20 cellular contexts compared by ENCODE assay signal in genomic region chr10:12444981-12445700, GRCh38.
DNase-seq lines count a peak whose midpoint lies in the region; ATAC-seq, FAIRE-seq and TF ChIP-seq lines count a peak whose summit lies in the region.
"Had no signal": no experiment of that assay in that cellular context is flagged by ENCODE, and none has a peak within 500 bp of the region (broad histone marks: within the 10 kb centered on the region; RNA-seq: fewer than 3 reads in every experiment).

No MANE protein-coding gene starts in this region.

- H3K4me3 ChIP-seq in sigmoid colon = no peak overlapping the region
- H3K4me3 ChIP-seq: dorsolateral prefrontal cortex, gastrocnemius medialis, stomach had no signal

- no peaks in the 10 kb centered on the region for H3K9me3 ChIP-seq in sigmoid colon
- H3K9me3 ChIP-seq: gastrocnemius medialis, SK-N-SH, stomach had no signal

- H3K9me3 Mint-ChIP-seq in activated B cell treated with CpG ODN at 0.5 μM for 24 hours = no peaks in the 10 kb centered on the region
- H3K9me3 Mint-ChIP-seq in stimulated activated naive B cell treated with anti-CD40 and anti-IgM and Interleukin-4, amounts not matched to agents 10 μg/mL and 1 μg/mL and 100 μg/mL, for 72 hours = peaks cover 3% of the 10 kb centered on the region in 2 donors
- H3K9me3 Mint-ChIP-seq in activated CD4-positive, alpha-beta memory T cell treated with anti-CD3 and anti-CD28 coated beads for 36 hours = peaks cover 5% of the 10 kb centered on the region
- H3K9me3 Mint-ChIP-seq in T-helper 2 cell treated with Interferon-gamma antibody and Interleukin-4, amounts not matched to agents 5 μg/mL and 100 μg/mL, for 36 hours = no peaks in the 10 kb centered on the region

- no peak overlapping the region for H3K4me3 Mint-ChIP-seq in activated B cell treated with CpG ODN at 0.5 μM for 24 hours
- H3K4me3 Mint-ChIP-seq in stimulated activated naive B cell treated with anti-CD40 and anti-IgM and Interleukin-4, amounts not matched to agents 10 μg/mL and 1 μg/mL and 100 μg/mL, for 72 hours = peak overlapping the region in 1 of 2 donors; percentile 35
- H3K4me3 Mint-ChIP-seq in activated CD4-positive, alpha-beta memory T cell treated with anti-CD3 and anti-CD28 coated beads for 36 hours = no peak overlapping the region
- no peak overlapping the region for H3K4me3 Mint-ChIP-seq in T-helper 2 cell treated with Interferon-gamma antibody and Interleukin-4, amounts not matched to agents 5 μg/mL and 100 μg/mL, for 36 hours
- H3K4me3 Mint-ChIP-seq: activated naive CD8-positive, alpha-beta T cell; activated T-cell treated with anti-CD3 and anti-CD28 coated beads, Interleukin-2, amount 50 U/mL, for 24 hours; brain had no signal

- intact Hi-C loops in activated B cell treated with CpG ODN at 0.5 μM for 24 hours (cut with micrococcal nuclease) (loop anchor here (5.0 kb wide), 2 partner anchors 37 to 93 kb away; no protein-coding TSS in a partner anchor), sigmoid colon (cut with DNase I) (loop anchor here (5.0 kb wide), 1 partner anchor 262 kb away; no protein-coding TSS in a partner anchor)
- intact Hi-C loops in activated CD4-positive, alpha-beta memory T cell treated with anti-CD3 and anti-CD28 coated beads for 36 hours (cut with micrococcal nuclease) = loop anchor here (5.0 kb wide), 1 partner anchor 282 kb away; no protein-coding TSS in a partner anchor

- H3K36me3 ChIP-seq in sigmoid colon = no peaks in the 10 kb centered on the region
- H3K36me3 ChIP-seq: gastrocnemius medialis, stomach had no signal

- peak overlapping the region; percentile 35 for H3K27ac Mint-ChIP-seq in activated B cell treated with CpG ODN at 0.5 μM for 24 hours
- peak overlapping the region; percentile 20 for H3K27ac Mint-ChIP-seq in stimulated activated naive B cell treated with anti-CD40 and anti-IgM and Interleukin-4, amounts not matched to agents 10 μg/mL and 1 μg/mL and 100 μg/mL, for 72 hours
- no peak overlapping the region for H3K27ac Mint-ChIP-seq in activated CD4-positive, alpha-beta memory T cell treated with anti-CD3 and anti-CD28 coated beads for 36 hours
- no peak overlapping the region for H3K27ac Mint-ChIP-seq in T-helper 2 cell treated with Interferon-gamma antibody and Interleukin-4, amounts not matched to agents 5 μg/mL and 100 μg/mL, for 36 hours
- H3K27ac Mint-ChIP-seq: activated naive CD8-positive, alpha-beta T cell; activated T-cell treated with anti-CD3 and anti-CD28 coated beads, Interleukin-2, amount 50 U/mL, for 24 hours had no signal

- TF ChIP-seq CTCF in activated B cell treated with CpG ODN at 0.5 μM for 24 hours (IDR thresholded peaks at IDR 0.05) (no peak), sigmoid colon (IDR thresholded peaks at IDR 0.05) (no peak)

- no peaks in the 10 kb centered on the region for H3K27me3 ChIP-seq in sigmoid colon
- H3K27me3 ChIP-seq: dorsolateral prefrontal cortex, gastrocnemius medialis, stomach had no signal

- peaks cover 0 to 41% (median 29%) of the 10 kb centered on the region in 4 donors for H3K4me1 ChIP-seq in sigmoid colon
- H3K4me1 ChIP-seq: gastrocnemius medialis had no signal

- H3K4me1 Mint-ChIP-seq in activated B cell treated with CpG ODN at 0.5 μM for 24 hours = peaks cover 55% of the 10 kb centered on the region
- peaks cover 37 to 58% of the 10 kb centered on the region in 2 donors for H3K4me1 Mint-ChIP-seq in stimulated activated naive B cell treated with anti-CD40 and anti-IgM and Interleukin-4, amounts not matched to agents 10 μg/mL and 1 μg/mL and 100 μg/mL, for 72 hours
- peaks cover 40% of the 10 kb centered on the region for H3K4me1 Mint-ChIP-seq in activated CD4-positive, alpha-beta memory T cell treated with anti-CD3 and anti-CD28 coated beads for 36 hours (ENCODE audit: low read depth)
- peaks cover 18% of the 10 kb centered on the region for H3K4me1 Mint-ChIP-seq in T-helper 2 cell treated with Interferon-gamma antibody and Interleukin-4, amounts not matched to agents 5 μg/mL and 100 μg/mL, for 36 hours (ENCODE audit: low read depth)

- peaks cover 2% of the 10 kb centered on the region for H3K36me3 Mint-ChIP-seq in activated B cell treated with CpG ODN at 0.5 μM for 24 hours (ENCODE audit: low read depth)
- H3K36me3 Mint-ChIP-seq in stimulated activated naive B cell treated with anti-CD40 and anti-IgM and Interleukin-4, amounts not matched to agents 10 μg/mL and 1 μg/mL and 100 μg/mL, for 72 hours = peaks cover 4 to 12% of the 10 kb centered on the region in 2 donors
- peaks cover 4% of the 10 kb centered on the region for H3K36me3 Mint-ChIP-seq in activated CD4-positive, alpha-beta memory T cell treated with anti-CD3 and anti-CD28 coated beads for 36 hours
- H3K36me3 Mint-ChIP-seq in T-helper 2 cell treated with Interferon-gamma antibody and Interleukin-4, amounts not matched to agents 5 μg/mL and 100 μg/mL, for 36 hours (ENCODE audit: low read depth) = no peaks in the 10 kb centered on the region

- H3K27ac ChIP-seq in sigmoid colon = peak overlapping the region in 2 of 4 donors; percentile 70 to 84

- no peak for DNase-seq in GM12892 (ENCODE audit: insufficient read length)
- no peak for DNase-seq in activated B cell treated with CpG ODN at 0.5 μM for 24 hours
- DNase-seq in iPS DF 19.7 (ENCODE audit: low read depth, low spot score) = peak; percentile 7
- DNase-seq in stimulated activated naive B cell treated with anti-CD40 and anti-IgM and Interleukin-4, amounts not matched to agents 10 μg/mL and 1 μg/mL and 100 μg/mL, for 72 hours = no peak
- no peak for DNase-seq in activated CD4-positive, alpha-beta memory T cell treated with anti-CD3 and anti-CD28 coated beads for 36 hours
- no peak for DNase-seq in T-helper 2 cell treated with Interferon-gamma antibody and Interleukin-4, amounts not matched to agents 5 μg/mL and 100 μg/mL, for 36 hours (ENCODE audit: low spot score)
- no peak for DNase-seq in sigmoid colon
- DNase-seq: activated CD4-positive, alpha-beta T cell treated with anti-CD3 and anti-CD28 coated beads, Interleukin-2, amount 50 U/mL, for 4 hours; activated T-cell treated with anti-CD3 and anti-CD28 coated beads, Interleukin-2, amount 50 U/mL, for 24 hours; dorsolateral prefrontal cortex; left ventricle myocardium superior; NCI-H1436; SK-N-SH; stomach had no signal

- CTCF ChIA-PET in activated B cell treated with CpG ODN at 0.5 μM for 24 hours (lab: Charles Lee) = no interaction called here
- CTCF ChIA-PET in activated CD4-positive, alpha-beta memory T cell treated with anti-CD3 and anti-CD28 coated beads for 36 hours (lab: Charles Lee) = no interaction called here

- no peaks in the 10 kb centered on the region for H3K27me3 Mint-ChIP-seq in activated B cell treated with CpG ODN at 0.5 μM for 24 hours
- no peaks in the 10 kb centered on the region for H3K27me3 Mint-ChIP-seq in stimulated activated naive B cell treated with anti-CD40 and anti-IgM and Interleukin-4, amounts not matched to agents 10 μg/mL and 1 μg/mL and 100 μg/mL, for 72 hours
- no peaks in the 10 kb centered on the region for H3K27me3 Mint-ChIP-seq in activated CD4-positive, alpha-beta memory T cell treated with anti-CD3 and anti-CD28 coated beads for 36 hours
- peaks cover 29% of the 10 kb centered on the region for H3K27me3 Mint-ChIP-seq in T-helper 2 cell treated with Interferon-gamma antibody and Interleukin-4, amounts not matched to agents 5 μg/mL and 100 μg/mL, for 36 hours (ENCODE audit: low read depth)
- H3K27me3 Mint-ChIP-seq: activated naive CD8-positive, alpha-beta T cell; activated T-cell treated with anti-CD3 and anti-CD28 coated beads, Interleukin-2, amount 50 U/mL, for 24 hours; brain had no signal

- ATAC-seq in activated B cell treated with CpG ODN at 0.5 μM for 24 hours (ENCODE audit: low read depth) (no peak), GM18867 (IDR thresholded peaks at IDR 0.05; ENCODE audit: unreplicated experiment) (no peak)
- ATAC-seq in stimulated activated naive B cell treated with anti-CD40 and anti-IgM and Interleukin-4, amounts not matched to agents 10 μg/mL and 1 μg/mL and 100 μg/mL, for 72 hours (replicated peaks) = peak; percentile 24 to 28
- ATAC-seq: Panc1 had no signal

- 19 to 65% methylated on average over 6 of the region's 6 CpGs for WGBS in sigmoid colon, 2 donors

- peak; percentile 86 for FAIRE-seq in GM12892 (lab: Jason Lieb, UNC)
- FAIRE-seq: D721Med had no signal

- POLR2A ChIA-PET in activated B cell treated with CpG ODN at 0.5 μM for 24 hours (lab: Charles Lee) = no interaction called here
- POLR2A ChIA-PET in activated CD4-positive, alpha-beta memory T cell treated with anti-CD3 and anti-CD28 coated beads for 36 hours (lab: Charles Lee) = no interaction called here

- no peak for TF ChIP-seq POLR2A in GM12892 (IDR thresholded peaks at IDR 0.05; ENCODE audit: low read depth, low read length)
- TF ChIP-seq POLR2A in sigmoid colon (IDR thresholded peaks at IDR 0.05) = no peak

- no peak for TF ChIP-seq EP300 in sigmoid colon (IDR thresholded peaks at IDR 0.05)

Comparison
In these comparisons a context has a peak if more than half of its experiments do, and no peak if none do; other contexts are left out.
1. ATAC-seq: peak in stimulated activated naive B cell treated with anti-CD40 and anti-IgM and Interleukin-4, amounts not matched to agents 10 μg/mL and 1 μg/mL and 100 μg/mL, for 72 hours (2 of 2); none in activated B cell treated with CpG ODN at 0.5 μM for 24 hours (single experiment) and GM18867 (single experiment).
2. H3K27ac Mint-ChIP-seq: peak in activated B cell treated with CpG ODN at 0.5 μM for 24 hours (single experiment) and stimulated activated naive B cell treated with anti-CD40 and anti-IgM and Interleukin-4, amounts not matched to agents 10 μg/mL and 1 μg/mL and 100 μg/mL, for 72 hours (single experiment); none in activated CD4-positive, alpha-beta memory T cell treated with anti-CD3 and anti-CD28 coated beads for 36 hours (single experiment) and T-helper 2 cell treated with Interferon-gamma antibody and Interleukin-4, amounts not matched to agents 5 μg/mL and 100 μg/mL, for 36 hours (single experiment).